In genomic region chr20:61982951-61983315, GRCh38 we compare ENCODE assay signal across 19 cellular contexts.
DNase-seq lines count a peak whose midpoint lies in the region; ATAC-seq and TF ChIP-seq lines count a peak whose summit lies in the region.
"Had no signal": no experiment of that assay in that cellular context is flagged by ENCODE, and none has a peak within 500 bp of the region (broad histone marks: within the 10 kb centered on the region; RNA-seq: fewer than 3 reads in every experiment).

No MANE protein-coding gene starts in this region.

- POLR2A ChIA-PET in Panc1 (lab: Charles Lee) = no interaction called here

- no peak overlapping the region for H3K4me3 ChIP-seq in Panc1 (ENCODE audit: low read depth in 2 of 2, low read length in 2 of 2)
- H3K4me3 ChIP-seq in neuronal stem cell (ENCODE audit: low read length in 2 of 2) = no peak overlapping the region
- no peak overlapping the region for H3K4me3 ChIP-seq in mesendoderm (ENCODE audit: low read length)
- H3K4me3 ChIP-seq: BLaER1 had no signal

- WGBS in neuronal stem cell (ENCODE audit: extremely low coverage in 2 of 2, insufficient read length in 2 of 2, insufficient replicate concordance in 1 of 2), 2 donors = no CpG with 5 or more reads among the region's 11 CpGs
- WGBS in mesendoderm (ENCODE audit: extremely low coverage, insufficient coverage, low lambda C conversion rate) = no CpG with 5 or more reads among the region's 11 CpGs

- H2BK120ac ChIP-seq in neuronal stem cell (ENCODE audit: low read depth, low read length) (no peak overlapping the region), mesendoderm (ENCODE audit: low read depth, low read length) (no peak overlapping the region)

- no peak overlapping the region for H3K14ac ChIP-seq in neuronal stem cell (ENCODE audit: low read length)

- H3K18ac ChIP-seq in neuronal stem cell (ENCODE audit: low read length) (no peak overlapping the region), mesendoderm (ENCODE audit: low read length) (no peak overlapping the region)

- intact Hi-C loops in Panc1 (cut with micrococcal nuclease; ENCODE audit: unreplicated experiment) (no loop called here), left cardiac atrium (cut with DNase I) (no loop called here)

- H2AK5ac ChIP-seq in neuronal stem cell (ENCODE audit: low read depth, low read length) (no peak overlapping the region), mesendoderm (ENCODE audit: low read length) (no peak overlapping the region)

- H3K27me3 ChIP-seq in Panc1 (ENCODE audit: control insufficient read depth, insufficient read depth, low read length) (no peaks in the 10 kb centered on the region), neuronal stem cell (ENCODE audit: control insufficient read depth in 3 of 3, insufficient read depth in 3 of 3, low read depth in 1 of 3, low read length in 3 of 3) (no peaks in the 10 kb centered on the region), mesendoderm (ENCODE audit: insufficient read depth, low read length, poor library complexity) (no peaks in the 10 kb centered on the region)
- H3K27me3 ChIP-seq: BLaER1 had no signal

- H3K9me3 ChIP-seq in Panc1 (ENCODE audit: control insufficient read depth, insufficient read depth, low read depth, low read length) (no peaks in the 10 kb centered on the region), neuronal stem cell (replicated peaks in 1 of 2; ENCODE audit: control insufficient read depth in 2 of 2, insufficient read depth in 1 of 2, low read depth in 1 of 2, low read length in 2 of 2) (peaks cover 3 to 5% of the 10 kb centered on the region in 2 donors)
- H3K9me3 ChIP-seq: Caco-2 had no signal

- H3K4me1 ChIP-seq in Panc1 (ENCODE audit: control insufficient read depth, insufficient read depth, low read length) = no peaks in the 10 kb centered on the region; the same call in 1 of the 2 replicates
- H3K4me1 ChIP-seq in neuronal stem cell (ENCODE audit: control insufficient read depth in 2 of 2, insufficient read depth in 1 of 2, low read depth in 1 of 2, low read length in 2 of 2) = peaks cover 0 to 4% of the 10 kb centered on the region in 2 donors
- no peaks in the 10 kb centered on the region for H3K4me1 ChIP-seq in mesendoderm (ENCODE audit: control insufficient read depth, low read depth, low read length)
- H3K4me1 ChIP-seq: BLaER1, Caco-2 had no signal

- peak overlapping the region; percentile 53 for H2BK5ac ChIP-seq in neuronal stem cell (ENCODE audit: low read length)
- no peak overlapping the region for H2BK5ac ChIP-seq in mesendoderm (ENCODE audit: low read length)

- in situ Hi-C loops in Panc1 (cut with HindIII; ENCODE audit: low pct_unique_long_range_greater_than_20kb, low sequenced_read_pairs) = no loop called here

- H3K79me1 ChIP-seq in neuronal stem cell (ENCODE audit: low read depth, low read length) (peaks cover 11% of the 10 kb centered on the region), mesendoderm (ENCODE audit: low read length) (peaks cover 2% of the 10 kb centered on the region)

- ATAC-seq in Panc1 (peak; percentile 33; the same call in 1 of the 2 replicates), HG03175 (IDR thresholded peaks at IDR 0.05; ENCODE audit: unreplicated experiment) (no peak), left cardiac atrium (no peak)
- ATAC-seq: CD8-positive, alpha-beta T cell had no signal

- peaks cover 39% of the 10 kb centered on the region for H3K9me3 Mint-ChIP-seq in activated naive CD4-positive, alpha-beta T cell treated with anti-CD3 and anti-CD28 coated beads, Interleukin-2, amount 10 ng/mL, durations not matched to agents 7 days and 5 days
- H3K9me3 Mint-ChIP-seq in chondrocyte (ENCODE audit: low read depth) = no peaks in the 10 kb centered on the region

- no peak overlapping the region for H2AFZ ChIP-seq in neuronal stem cell (ENCODE audit: low read length)

- H3K27ac ChIP-seq in Panc1 (ENCODE audit: low read length) = no peak overlapping the region
- no peak overlapping the region for H3K27ac ChIP-seq in neuronal stem cell (replicated peaks; ENCODE audit: low read length)
- H3K27ac ChIP-seq in mesendoderm (ENCODE audit: low read depth, low read length) = no peak overlapping the region
- H3K27ac ChIP-seq: 22Rv1, BLaER1, C4-2B had no signal

- H4K91ac ChIP-seq in neuronal stem cell (ENCODE audit: low read depth, low read length, poor library complexity) = no peak overlapping the region

- TF ChIP-seq CTCF in Panc1 (IDR thresholded peaks at IDR 0.05) (no peak), chondrocyte (IDR thresholded peaks at IDR 0.05) (no peak)

- no peak overlapping the region for H4K8ac ChIP-seq in neuronal stem cell (ENCODE audit: low read depth, low read length)
- H4K8ac ChIP-seq in mesendoderm (ENCODE audit: low read depth, low read length) = no peak overlapping the region

- H3K4me2 ChIP-seq in neuronal stem cell (ENCODE audit: insufficient read depth, low read length, poor library complexity, severe bottlenecking) (no peak overlapping the region), mesendoderm (ENCODE audit: low read length) (no peak overlapping the region)
- H3K4me2 ChIP-seq: BLaER1 had no signal

- H3K4ac ChIP-seq in neuronal stem cell (ENCODE audit: low read length) = no peak overlapping the region
- no peak overlapping the region for H3K4ac ChIP-seq in mesendoderm (ENCODE audit: low read depth, low read length)

- H3K4me1 Mint-ChIP-seq in activated naive CD4-positive, alpha-beta T cell treated with anti-CD3 and anti-CD28 coated beads, Interleukin-2, amount 10 ng/mL, durations not matched to agents 7 days and 5 days = peaks cover 16% of the 10 kb centered on the region
- H3K4me1 Mint-ChIP-seq in chondrocyte (ENCODE audit: low read depth) = no peaks in the 10 kb centered on the region

- no peak for DNase-seq in activated naive CD4-positive, alpha-beta T cell treated with anti-CD3 and anti-CD28 coated beads, Interleukin-2, amount 10 ng/mL, durations not matched to agents 7 days and 5 days
- no peak for DNase-seq in activated naive CD4-positive, alpha-beta T cell (lab: John Stamatoyannopoulos, UW)
- no peak for DNase-seq in Panc1 (ENCODE audit: low read depth, low spot score)
- DNase-seq in chondrocyte (ENCODE audit: low spot score) = peak; percentile 53
- no peak for DNase-seq in neuronal stem cell (ENCODE audit: low spot score)
- DNase-seq in mesendoderm = no peak
- no peak for DNase-seq in left cardiac atrium
- DNase-seq: Caco-2; CD4-positive, CD25-positive, alpha-beta regulatory T cell; CD8-positive, alpha-beta T cell; DMS153; DND-41; GOT3; HCEC 1CT had no signal

- H4K5ac ChIP-seq in mesendoderm (ENCODE audit: low read length) = no peak overlapping the region

- peak overlapping the region; percentile 76 for H3K27ac Mint-ChIP-seq in activated naive CD4-positive, alpha-beta T cell treated with anti-CD3 and anti-CD28 coated beads, Interleukin-2, amount 10 ng/mL, durations not matched to agents 7 days and 5 days
- H3K27ac Mint-ChIP-seq in chondrocyte (ENCODE audit: unreplicated experiment) = no peak overlapping the region
- H3K27ac Mint-ChIP-seq: B cell; CD8-positive, alpha-beta T cell had no signal

- no TSS peak for BruUV-seq in Panc1 (replicated peaks; lab: Mats Ljungman, UMichigan)

- no peaks in the 10 kb centered on the region for H3K27me3 Mint-ChIP-seq in activated naive CD4-positive, alpha-beta T cell treated with anti-CD3 and anti-CD28 coated beads, Interleukin-2, amount 10 ng/mL, durations not matched to agents 7 days and 5 days
- H3K27me3 Mint-ChIP-seq in chondrocyte (ENCODE audit: low read depth) = no peaks in the 10 kb centered on the region
- H3K27me3 Mint-ChIP-seq: B cell; CD4-positive, CD25-positive, alpha-beta regulatory T cell had no signal

- H3K4me3 Mint-ChIP-seq in activated naive CD4-positive, alpha-beta T cell treated with anti-CD3 and anti-CD28 coated beads, Interleukin-2, amount 10 ng/mL, durations not matched to agents 7 days and 5 days = no peak overlapping the region
- H3K4me3 Mint-ChIP-seq in chondrocyte (ENCODE audit: unreplicated experiment) = no peak overlapping the region
- H3K4me3 Mint-ChIP-seq: B cell; CD8-positive, alpha-beta T cell had no signal

- no peaks in the 10 kb centered on the region for H3K79me2 ChIP-seq in mesendoderm (ENCODE audit: control insufficient read depth, insufficient read depth, low read length)

- H3K36me3 Mint-ChIP-seq in activated naive CD4-positive, alpha-beta T cell treated with anti-CD3 and anti-CD28 coated beads, Interleukin-2, amount 10 ng/mL, durations not matched to agents 7 days and 5 days = peaks cover 55% of the 10 kb centered on the region
- H3K36me3 Mint-ChIP-seq in chondrocyte (ENCODE audit: low read depth) = peaks cover 10% of the 10 kb centered on the region

- peak overlapping the region; percentile 10 for H2BK12ac ChIP-seq in neuronal stem cell (ENCODE audit: low read length)

- CTCF ChIA-PET in activated naive CD4-positive, alpha-beta T cell treated with anti-CD3 and anti-CD28 coated beads, Interleukin-2, amount 10 ng/mL, durations not matched to agents 7 days and 5 days (lab: Charles Lee) = no interaction called here
- CTCF ChIA-PET in Panc1 (lab: Charles Lee) = no interaction called here

- H3K23ac ChIP-seq in neuronal stem cell (ENCODE audit: low read depth, low read length, poor library complexity) (peak overlapping the region; percentile 55), mesendoderm (ENCODE audit: low read length) (no peak overlapping the region)

- no peak overlapping the region for H2BK15ac ChIP-seq in neuronal stem cell (ENCODE audit: low read length)
- H2BK15ac ChIP-seq in mesendoderm (replicated peaks; ENCODE audit: low read depth) = no peak overlapping the region

- H3K9ac ChIP-seq in neuronal stem cell (ENCODE audit: low read depth, low read length, poor library complexity) (no peak overlapping the region), mesendoderm (ENCODE audit: low read length) (no peak overlapping the region)
- H3K9ac ChIP-seq: BLaER1 had no signal

- H3K36me3 ChIP-seq in Panc1 (ENCODE audit: control insufficient read depth, insufficient read depth, low read length) (no peaks in the 10 kb centered on the region), neuronal stem cell (replicated peaks in 1 of 2; ENCODE audit: control insufficient read depth in 2 of 2, insufficient read depth in 2 of 2, low read length in 2 of 2) (peaks cover 22 to 52% of the 10 kb centered on the region in 2 donors), mesendoderm (ENCODE audit: control insufficient read depth, insufficient read depth, low read length) (no peaks in the 10 kb centered on the region)

- H3K56ac ChIP-seq in mesendoderm (ENCODE audit: low read length) = no peak overlapping the region
